20 cellular contexts compared by ENCODE assay signal in genomic region chr6:16746812-16747211, GRCh38. TPM values are rescaled to one million over a fixed set of nuclear protein-coding genes. Genes with fewer than 3 reads are reported as not detected.
DNase-seq lines count a peak whose midpoint lies in the region; ATAC-seq and TF ChIP-seq lines count a peak whose summit lies in the region.
"Had no signal": no experiment of that assay in that cellular context is flagged by ENCODE, and none has a peak within 500 bp of the region (broad histone marks: within the 10 kb centered on the region; RNA-seq: fewer than 3 reads in every experiment).

No MANE protein-coding gene starts in this region.

- DNase-seq in HT-29 (ENCODE audit: low spot score) (peak; percentile 2), mammary epithelial cell (no peak), lower lobe of right lung (no peak), ecto neural progenitor cell (ENCODE audit: low spot score) (no peak), D341Med (ENCODE audit: low spot score) (no peak), immature natural killer cell (no peak)
- DNase-seq: activated CD4-positive, alpha-beta T cell treated with anti-CD3 and anti-CD28 coated beads, Interleukin-2, amount 50 U/mL, for 4 hours; activated T-cell treated with anti-CD3 and anti-CD28 coated beads, Interleukin-2, amount 50 U/mL, for 4 hours; Caco-2; islet precursor cell; mesendoderm; MM.1S; NCI-H2227 treated with DMSO at 0.1 percent for 48 hours; right cardiac atrium; RPMI8226; stimulated activated CD4-positive, alpha-beta T cell treated with anti-CD3 and anti-CD28 coated beads, Interleukin-2, amount 100 ng/mL, for 24 hours; T-cell had no signal

- H3K36me3 ChIP-seq in mammary epithelial cell (ENCODE audit: insufficient read depth, low read length) (no peaks in the 10 kb centered on the region), lower lobe of right lung (no peaks in the 10 kb centered on the region), skeletal muscle satellite cell (ENCODE audit: insufficient read depth, low read length) (no peaks in the 10 kb centered on the region)

- H3K9me3 Mint-ChIP-seq in immature natural killer cell, result no peaks in the 10 kb centered on the region
- H3K9me3 Mint-ChIP-seq: activated T-cell treated with anti-CD3 and anti-CD28 coated beads, Interleukin-2, amount 50 U/mL, for 4 hours; T-cell had no signal

- H3K4me1 Mint-ChIP-seq in immature natural killer cell, result peaks cover 28 to 52% of the 10 kb centered on the region in 2 donors

- no peaks in the 10 kb centered on the region for H3K27me3 ChIP-seq in mammary epithelial cell (ENCODE audit: insufficient read depth, low read length)
- H3K27me3 ChIP-seq in lower lobe of right lung (ENCODE audit: low read depth), result no peaks in the 10 kb centered on the region
- H3K27me3 ChIP-seq in skeletal muscle satellite cell (ENCODE audit: control insufficient read depth, insufficient read depth, low read length), result no peaks in the 10 kb centered on the region

- no peak overlapping the region for H3K4me3 Mint-ChIP-seq in immature natural killer cell
- H3K4me3 Mint-ChIP-seq: activated naive CD8-positive, alpha-beta T cell; T-cell had no signal

- peak overlapping the region; percentile 34 for H2AFZ ChIP-seq in mammary epithelial cell (ENCODE audit: low read depth, low read length)

- peaks cover 25% of the 10 kb centered on the region for H3K4me1 ChIP-seq in mammary epithelial cell (ENCODE audit: insufficient read depth, low read length)
- peaks cover 49% of the 10 kb centered on the region for H3K4me1 ChIP-seq in lower lobe of right lung
- peaks cover 58% of the 10 kb centered on the region for H3K4me1 ChIP-seq in skeletal muscle satellite cell (ENCODE audit: control insufficient read depth, insufficient read depth, low read length)

- dilution Hi-C loops in mammary epithelial cell (cut with HindIII; ENCODE audit: low sequenced_read_pairs), result no loop called here

- no peak for TF ChIP-seq CTCF in mammary epithelial cell (conservative IDR thresholded peaks at IDR 0.05 in 1 of 2, IDR thresholded peaks at IDR 0.05 in 1 of 2; ENCODE audit: extremely low read depth in 1 of 2, insufficient read depth in 1 of 2, low read depth in 1 of 2, low read length in 2 of 2)
- no peak for TF ChIP-seq CTCF in lower lobe of right lung (IDR thresholded peaks at IDR 0.05)

- H3K9me3 ChIP-seq in mammary epithelial cell (replicated peaks; ENCODE audit: insufficient read depth, low read length) (no peaks in the 10 kb centered on the region), lower lobe of right lung (no peaks in the 10 kb centered on the region), skeletal muscle satellite cell (replicated peaks; ENCODE audit: low read length) (no peaks in the 10 kb centered on the region)
- H3K9me3 ChIP-seq: Caco-2 had no signal

- H3K36me3 Mint-ChIP-seq in immature natural killer cell, result peaks cover 12 to 27% (median 16%) of the 10 kb centered on the region in 3 donors

- intact Hi-C loops in mammary epithelial cell (cut with micrococcal nuclease), result no loop called here
- intact Hi-C loops in lower lobe of right lung (cut with DNase I), result no loop called here

- peaks cover 40% of the 10 kb centered on the region for H3K79me2 ChIP-seq in mammary epithelial cell (ENCODE audit: insufficient read depth, low read length)

- H3K4me2 ChIP-seq in mammary epithelial cell (ENCODE audit: insufficient read depth, low read depth, low read length) (peak overlapping the region; percentile 37), skeletal muscle satellite cell (ENCODE audit: low read length) (peak overlapping the region; percentile 40)

- in situ Hi-C loops in mammary epithelial cell (cut with MboI; ENCODE audit: low sequenced_read_pairs in 2 of 2), result no loop called here

- no peak overlapping the region for H3K27ac Mint-ChIP-seq in immature natural killer cell
- H3K27ac Mint-ChIP-seq: activated naive CD8-positive, alpha-beta T cell had no signal

- no peak overlapping the region for H3K9ac ChIP-seq in mammary epithelial cell (ENCODE audit: insufficient read depth, low read length)
- peak overlapping the region; percentile 8 for H3K9ac ChIP-seq in skeletal muscle satellite cell (ENCODE audit: low read depth, low read length)

- CTCF ChIA-PET in mammary epithelial cell (lab: Charles Lee; ENCODE audit: low non-redundant PET), result no interaction called here

- BruUV-seq in mammary epithelial cell (replicated peaks; lab: Mats Ljungman, UMichigan), result no TSS peak

- 66% methylated on average over 3 of the region's 3 CpGs for WGBS in mammary epithelial cell (ENCODE audit: low coverage, missing lambda C conversion rate)

- peak overlapping the region; percentile 39 for H3K27ac ChIP-seq in mammary epithelial cell (ENCODE audit: insufficient read depth, low read depth, low read length)
- peak overlapping the region; percentile 48 for H3K27ac ChIP-seq in lower lobe of right lung

- ATAC-seq in lower lobe of right lung (no peak), GM21825 (IDR thresholded peaks at IDR 0.05; ENCODE audit: unreplicated experiment) (no peak)
- ATAC-seq: T-cell had no signal

- peaks cover 2% of the 10 kb centered on the region in 3 donors for H3K27me3 Mint-ChIP-seq in immature natural killer cell (ENCODE audit: low read depth in 3 of 3)
- H3K27me3 Mint-ChIP-seq: activated naive CD8-positive, alpha-beta T cell; T-cell had no signal

- no peak overlapping the region for H3K4me3 ChIP-seq in mammary epithelial cell (replicated peaks in 1 of 3; ENCODE audit: insufficient read depth in 1 of 3, low read depth in 2 of 3, low read length in 3 of 3)
- H3K4me3 ChIP-seq in lower lobe of right lung, result no peak overlapping the region
- H3K4me3 ChIP-seq in skeletal muscle satellite cell (ENCODE audit: low read length), result no peak overlapping the region

- H4K20me1 ChIP-seq in mammary epithelial cell (ENCODE audit: insufficient read depth, low read length), result no peaks in the 10 kb centered on the region

RNA-seq across cellular contexts. Expression of gene ATXN1, which starts 14.4 kb away (rescaled TPM):
- 33.2 and 39.1 TPM in 2 replicates for total RNA-seq in HT-29 (2014; rRNA removed; shearing (Covaris generic))
- total RNA-seq in mammary epithelial cell (10 to 100 TPM; 18.5 to 34.3 TPM), lower lobe of right lung (75.9 TPM)
- polyA plus RNA-seq in mammary epithelial cell (7.1 TPM), immature natural killer cell (10 to 100 TPM in 1 of 3 donors, 1 to 10 TPM in 2; 6.9 to 14.7 (median 8.0) TPM)
- polyA minus RNA-seq in mammary epithelial cell, result 11.3 TPM
- total RNA-seq in skeletal muscle satellite cell (2012; rRNA removed), result 8.1 and 10.9 TPM in 2 replicates
